In the genomic region with DNA sequence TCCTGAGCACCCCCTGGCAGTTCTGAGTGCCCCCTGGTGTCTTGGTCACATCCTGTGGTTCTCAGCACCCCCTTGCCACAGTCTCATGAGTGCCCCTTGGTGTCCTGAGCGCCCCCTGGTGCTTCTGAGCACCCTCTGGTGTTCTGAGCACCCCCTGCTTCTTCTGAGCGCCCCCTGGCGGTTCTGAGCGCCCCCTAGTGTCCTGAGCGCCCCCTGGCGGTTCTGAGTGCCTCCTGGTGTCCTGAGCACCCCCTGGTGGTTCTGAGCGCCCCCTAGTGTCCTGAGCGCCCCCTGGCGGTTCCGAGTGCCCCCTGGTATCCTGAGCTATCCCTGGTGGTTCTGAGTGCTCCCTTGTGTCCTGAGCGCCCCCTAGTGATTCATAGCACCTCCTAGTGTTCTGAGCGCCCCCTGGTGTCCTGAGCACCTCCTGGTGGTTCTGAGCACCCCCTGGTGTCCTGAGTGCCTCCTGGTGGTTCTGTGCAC, we compare ENCODE assay signal across 8 cellular contexts.
DNase-seq lines count a peak whose midpoint lies in the region; ATAC-seq and TF ChIP-seq lines count a peak whose summit lies in the region.
"Not testable (repeated sequence)": the region's sequence is repeated elsewhere in the genome, so short reads cannot be mapped to it uniquely, and the experiment has no call there.

No MANE protein-coding gene starts in this region.

- not testable (repeated sequence) for H3K9me3 Mint-ChIP-seq in CD4-positive, alpha-beta T cell; activated CD8-positive, alpha-beta memory T cell treated with anti-CD3 and anti-CD28 coated beads, Interleukin-2, amount 10 ng/mL, durations not matched to agents 7 days and 5 days (ENCODE audit: low read depth)

- H3K4me1 Mint-ChIP-seq in CD4-positive, alpha-beta T cell (ENCODE audit: low read depth): peaks cover 53% of the 10 kb centered on the region
- H3K4me1 Mint-ChIP-seq in activated CD8-positive, alpha-beta memory T cell treated with anti-CD3 and anti-CD28 coated beads, Interleukin-2, amount 10 ng/mL, durations not matched to agents 7 days and 5 days: peaks cover 54% of the 10 kb centered on the region

- not testable (repeated sequence) for H3K27ac ChIP-seq in CD4-positive, alpha-beta T cell (ENCODE audit: low read depth, low read length)

- not testable (repeated sequence) for H3K27me3 Mint-ChIP-seq in CD4-positive, alpha-beta T cell; activated CD8-positive, alpha-beta memory T cell treated with anti-CD3 and anti-CD28 coated beads, Interleukin-2, amount 10 ng/mL, durations not matched to agents 7 days and 5 days

- not testable (repeated sequence) for TF ChIP-seq CTCF in CD4-positive, alpha-beta T cell (IDR thresholded peaks at IDR 0.05)
- peak; percentile 14 for TF ChIP-seq CTCF in cardiac fibroblast (IDR thresholded peaks at IDR 0.05; ENCODE audit: low read depth, low read length)

- POLR2A ChIA-PET in CD4-positive, alpha-beta T cell (lab: Charles Lee): interaction anchor here (0.7 kb wide), 1 partner anchor 31 kb away, joined by 3 read pairs; no protein-coding TSS in a partner anchor

- peak in 2 of 10 experiments; percentile 18 to 29 for DNase-seq in CD4-positive, alpha-beta T cell
- DNase-seq in activated CD8-positive, alpha-beta memory T cell treated with anti-CD3 and anti-CD28 coated beads, Interleukin-2, amount 10 ng/mL, durations not matched to agents 7 days and 5 days: peak; percentile 77
- DNase-seq in cardiac fibroblast (ENCODE audit: low read depth in 2 of 2): not testable (repeated sequence)
- DNase-seq in stimulated activated CD4-positive, alpha-beta T cell treated with anti-CD3 and anti-CD28 coated beads, TNF-alpha, amount 100 ng/mL, for 48 hours (ENCODE audit: low read depth in 3 of 3): peak in 2 of 3 donors; percentile 60 to 78

- intact Hi-C loops in CD4-positive, alpha-beta T cell (cut with DNase I, micrococcal nuclease): loop anchor here in 1 of 2 experiments (10.0 kb wide), 1 partner anchor 325 kb away; no protein-coding TSS in a partner anchor

- CTCF ChIA-PET in CD4-positive, alpha-beta T cell (lab: Charles Lee): interaction anchor here (1.7 kb wide), 1 partner anchor 14 kb away, joined by 3 read pairs; no protein-coding TSS in a partner anchor
- CTCF ChIA-PET in activated CD8-positive, alpha-beta memory T cell treated with anti-CD3 and anti-CD28 coated beads, Interleukin-2, amount 10 ng/mL, durations not matched to agents 7 days and 5 days (lab: Charles Lee): interaction anchor here (0.7 to 3.4 kb wide), 9 partner anchors 11 to 170 kb away, joined by 3 to 39 read pairs (median 3); no protein-coding TSS in a partner anchor

- H3K36me3 Mint-ChIP-seq in CD4-positive, alpha-beta T cell (ENCODE audit: low read depth); activated CD8-positive, alpha-beta memory T cell treated with anti-CD3 and anti-CD28 coated beads, Interleukin-2, amount 10 ng/mL, durations not matched to agents 7 days and 5 days: not testable (repeated sequence)

- not testable (repeated sequence) for H3K4me3 ChIP-seq in cardiac fibroblast (replicated peaks in 1 of 2; ENCODE audit: low read depth in 2 of 2, low read length in 2 of 2)

- H3K27me3 ChIP-seq in CD4-positive, alpha-beta T cell (ENCODE audit: control insufficient read depth, insufficient read depth, low read length): not testable (repeated sequence)

- not testable (repeated sequence) for ATAC-seq in CD4-positive, alpha-beta T cell (ENCODE audit: poor library complexity)
- ATAC-seq in GM18868 (IDR thresholded peaks at IDR 0.05; ENCODE audit: unreplicated experiment) (peak; percentile 61), GM21423 (IDR thresholded peaks at IDR 0.05; ENCODE audit: unreplicated experiment) (peak; percentile 36), HG02981 (IDR thresholded peaks at IDR 0.05; ENCODE audit: unreplicated experiment) (peak; percentile 22), HG03565 (IDR thresholded peaks at IDR 0.05; ENCODE audit: unreplicated experiment) (peak; percentile 53)
- ATAC-seq in activated CD8-positive, alpha-beta memory T cell treated with anti-CD3 and anti-CD28 coated beads, Interleukin-2, amount 10 ng/mL, durations not matched to agents 7 days and 5 days: peak; percentile 34

- peak overlapping the region; percentile 33 for H3K27ac Mint-ChIP-seq in CD4-positive, alpha-beta T cell
- H3K27ac Mint-ChIP-seq in activated CD8-positive, alpha-beta memory T cell treated with anti-CD3 and anti-CD28 coated beads, Interleukin-2, amount 10 ng/mL, durations not matched to agents 7 days and 5 days: peak overlapping the region; percentile 70

- not testable (repeated sequence) for H3K4me3 Mint-ChIP-seq in CD4-positive, alpha-beta T cell; activated CD8-positive, alpha-beta memory T cell treated with anti-CD3 and anti-CD28 coated beads, Interleukin-2, amount 10 ng/mL, durations not matched to agents 7 days and 5 days

- H3K9me3 ChIP-seq in CD4-positive, alpha-beta T cell (ENCODE audit: control insufficient read depth, low read length): not testable (repeated sequence)
